Comparison of ENCODE assay signal across 8 cellular contexts in the genomic region with DNA sequence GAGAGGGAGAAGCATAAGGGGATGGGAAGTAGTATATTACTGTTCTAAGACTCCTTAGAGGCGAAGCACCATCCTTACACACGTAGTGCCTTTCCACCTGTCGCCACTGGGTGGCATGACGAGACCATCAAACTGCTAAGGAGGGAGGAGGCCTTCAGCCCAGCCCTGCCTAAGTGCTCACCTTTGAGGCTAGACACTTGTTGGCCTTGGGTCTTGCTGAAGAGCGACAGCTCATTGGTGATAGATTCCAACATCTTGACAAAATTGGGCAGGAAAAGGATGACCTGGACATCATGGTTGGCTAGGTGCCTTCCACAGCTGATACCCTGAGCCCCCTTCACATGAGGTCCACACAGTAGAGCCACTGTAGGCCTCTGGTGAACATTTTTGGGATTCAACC. TPM values are rescaled to one million over a fixed set of nuclear protein-coding genes. Genes with fewer than 3 reads are reported as not detected.
DNase-seq lines count a peak whose midpoint lies in the region; ATAC-seq and TF ChIP-seq lines count a peak whose summit lies in the region.

No MANE protein-coding gene starts in this region.

- TF ChIP-seq CTCF in GM20000 (IDR thresholded peaks at IDR 0.05; ENCODE audit: extremely low read depth, missing control alignments) (peak; percentile 76), endodermal cell (conservative IDR thresholded peaks at IDR 0.05) (peak; percentile 96)

- H3K9me3 Mint-ChIP-seq in endodermal cell (no peaks in the 10 kb centered on the region), naive B cell (no peaks in the 10 kb centered on the region)

- H3K27ac Mint-ChIP-seq in endodermal cell (no peak overlapping the region), naive B cell (peak overlapping the region in 2 of 6 donors; percentile 4 to 68)

- H3K9ac ChIP-seq in endodermal cell (ENCODE audit: extremely low read depth, low read length, poor library complexity, severe bottlenecking) = no peak overlapping the region

- H3K4me3 ChIP-seq in endodermal cell (ENCODE audit: low read length) = no peak overlapping the region

- WGBS in endodermal cell (ENCODE audit: insufficient coverage in 1 of 2, insufficient read length in 1 of 2), 2 experiments = 25 to 27% methylated on average over 4 to 5 of the region's 5 CpGs

- ATAC-seq in naive B cell (ENCODE audit: low read depth in 2 of 2) (peak; percentile 57 to 62), HG02973 (IDR thresholded peaks at IDR 0.05; ENCODE audit: unreplicated experiment) (no peak)

- DNase-seq in CD1c-positive myeloid dendritic cell (ENCODE audit: extremely low spot score) (peak; percentile 77), GM20000 (ENCODE audit: low spot score) (peak; percentile 77), endodermal cell (peak; percentile 90), naive B cell (peak; percentile 67)
- peak; percentile 61 for DNase-seq in NK-92 treated with Interleukin-12 subunit alpha and Interleukin-12 subunit beta, amount 100 ng/mL, for 24 hours (lab: John Stamatoyannopoulos, UW)
- DNase-seq in activated CD8-positive, alpha-beta memory T cell treated with anti-CD3 and anti-CD28 coated beads for 4 hours (ENCODE audit: low read depth in 2 of 2) = peak; percentile 30 to 35
- DNase-seq in stimulated activated CD8-positive, alpha-beta memory T cell treated with anti-CD3 and anti-CD28 coated beads, Interleukin-7, amount 100 ng/mL, for 48 hours (ENCODE audit: extremely low read depth in 1 of 2, low read depth in 1 of 2) = peak; percentile 31 to 39

- H3K36me3 Mint-ChIP-seq in endodermal cell (ENCODE audit: low read depth) = peaks cover 28% of the 10 kb centered on the region
- H3K36me3 Mint-ChIP-seq in naive B cell = peaks cover 13 to 41% of the 10 kb centered on the region in 2 donors

- H3K4me1 Mint-ChIP-seq in endodermal cell (no peaks in the 10 kb centered on the region), naive B cell (peaks cover 25 to 32% (median 31%) of the 10 kb centered on the region in 3 donors)

- H3K27me3 Mint-ChIP-seq in endodermal cell (ENCODE audit: insufficient read depth) = no peaks in the 10 kb centered on the region
- H3K27me3 Mint-ChIP-seq in naive B cell = no peaks in the 10 kb centered on the region

- no peaks in the 10 kb centered on the region for H3K27me3 ChIP-seq in endodermal cell (ENCODE audit: control insufficient read depth, insufficient read depth, low read length, poor library complexity, severe bottlenecking)

- no peak overlapping the region for H3K27ac ChIP-seq in endodermal cell (ENCODE audit: low read depth, low read length)

- H3K9me3 ChIP-seq in endodermal cell (ENCODE audit: control insufficient read depth, low read length) = no peaks in the 10 kb centered on the region

- H3K36me3 ChIP-seq in endodermal cell (ENCODE audit: control insufficient read depth, insufficient read depth, low read length) = peaks cover 93% of the 10 kb centered on the region

- H3K4me1 ChIP-seq in endodermal cell (ENCODE audit: control insufficient read depth, insufficient read depth, low read length) = no peaks in the 10 kb centered on the region

- H3K4me3 Mint-ChIP-seq in endodermal cell (no peak overlapping the region), naive B cell (no peak overlapping the region)

RNA-seq across cellular contexts. Expression of gene CLK3, which starts 19.6 kb away (rescaled TPM):
- 10 to 100 TPM; 53.4 to 67.3 TPM for total RNA-seq in endodermal cell
- polyA plus RNA-seq in endodermal cell (2013, experiment 1 of 2) = 67.7 TPM
- 60.9 TPM for polyA plus RNA-seq in endodermal cell (2013, experiment 2 of 2)
- 100 to 1,000 TPM in 1 of 6 donors, 10 to 100 TPM in 5; 53.1 to 118 (median 61.9) TPM for polyA plus RNA-seq in naive B cell (ENCODE audit: low read depth in 6 of 6)

Comparison
In these comparisons a context has a peak if more than half of its experiments do, and no peak if none do; other contexts are left out.
1. DNase-seq: peak in every context shown above with its lines; median percentile 90 in endodermal cell; 77 in CD1c-positive myeloid dendritic cell; 77 in GM20000; 67 in naive B cell; 61 in NK-92 treated with Interleukin-12 subunit alpha and Interleukin-12 subunit beta, amount 100 ng/mL, for 24 hours; 35 in stimulated activated CD8-positive, alpha-beta memory T cell treated with anti-CD3 and anti-CD28 coated beads, Interleukin-7, amount 100 ng/mL, for 48 hours; 32 in activated CD8-positive, alpha-beta memory T cell treated with anti-CD3 and anti-CD28 coated beads for 4 hours.